Comparison of ENCODE assay signal across 8 cellular contexts in the genomic region with DNA sequence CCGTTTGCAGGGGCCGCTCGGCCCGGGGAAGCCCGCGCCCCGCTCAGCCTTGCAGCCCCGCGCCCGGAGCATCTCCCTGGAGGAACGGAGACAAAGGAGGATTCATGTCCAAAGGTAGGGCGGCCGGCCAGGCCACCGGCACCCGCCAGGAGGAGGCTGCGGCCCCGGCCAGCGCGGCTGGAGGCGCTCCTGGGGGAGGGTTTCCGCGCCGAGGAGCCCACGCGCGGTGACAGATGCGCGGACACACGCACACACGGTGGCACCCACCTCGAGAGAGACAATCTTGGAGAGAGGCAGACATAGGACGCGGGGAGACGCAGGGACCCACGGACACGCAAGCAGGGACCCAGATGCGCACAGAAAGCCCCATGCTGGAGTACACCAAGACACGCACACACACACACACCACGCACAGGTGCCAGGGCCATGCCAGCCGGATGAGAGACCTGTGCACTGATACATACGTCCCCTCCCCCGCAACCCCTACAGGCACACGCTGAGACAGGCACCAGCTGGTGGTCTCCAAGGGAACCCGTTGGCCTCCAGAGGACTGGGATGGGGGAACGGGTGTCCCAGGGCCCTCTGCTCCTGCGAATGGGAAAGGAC. TPM values are rescaled to one million over a fixed set of nuclear protein-coding genes. Genes with fewer than 3 reads are reported as not detected.
A peak's percentile ranks its signal among the peaks of the same experiment; 100 is the strongest.
DNase-seq lines count a peak whose midpoint lies in the region; TF ChIP-seq lines count a peak whose summit lies in the region.

No MANE protein-coding gene starts in this region.

- H4K20me1 ChIP-seq in mammary epithelial cell (ENCODE audit: insufficient read depth, low read length) = no peaks in the 10 kb centered on the region

- 14% methylated on average over 11 of the region's 46 CpGs for WGBS in mammary epithelial cell (ENCODE audit: low coverage, missing lambda C conversion rate)

- in situ Hi-C loops in mammary epithelial cell (cut with MboI; ENCODE audit: low sequenced_read_pairs in 2 of 2) = no loop called here

- no peak overlapping the region for H3K27ac ChIP-seq in mammary epithelial cell (ENCODE audit: insufficient read depth, low read depth, low read length)

- H3K9me3 ChIP-seq in mammary epithelial cell (replicated peaks; ENCODE audit: insufficient read depth, low read length) (no peaks in the 10 kb centered on the region), neuron (ENCODE audit: low read length) (no peaks in the 10 kb centered on the region)

- H3K4me3 ChIP-seq in LNCaP clone FGC (ENCODE audit: low read depth, low read length) = peak overlapping the region; percentile 66
- peak overlapping the region in 2 of 3 experiments; percentile 8 to 31 for H3K4me3 ChIP-seq in mammary epithelial cell (replicated peaks in 1 of 3; ENCODE audit: insufficient read depth in 1 of 3, low read depth in 2 of 3, low read length in 3 of 3)
- peak overlapping the region; percentile 78 for H3K4me3 ChIP-seq in neuron (ENCODE audit: low read length)

- no peaks in the 10 kb centered on the region for H3K79me2 ChIP-seq in mammary epithelial cell (ENCODE audit: insufficient read depth, low read length)

- intact Hi-C loops in mammary epithelial cell (cut with micrococcal nuclease) = no loop called here

- dilution Hi-C loops in mammary epithelial cell (cut with HindIII; ENCODE audit: low sequenced_read_pairs) = no loop called here

- no peak overlapping the region for H3K9ac ChIP-seq in mammary epithelial cell (ENCODE audit: insufficient read depth, low read length)

- H3K36me3 ChIP-seq in mammary epithelial cell (ENCODE audit: insufficient read depth, low read length) = no peaks in the 10 kb centered on the region
- H3K36me3 ChIP-seq in neuron (ENCODE audit: insufficient read depth, low read length) = peaks cover 15% of the 10 kb centered on the region

- peak overlapping the region; percentile 92 for H3K4me2 ChIP-seq in mammary epithelial cell (ENCODE audit: insufficient read depth, low read depth, low read length)

- CTCF ChIA-PET in mammary epithelial cell (lab: Charles Lee; ENCODE audit: low non-redundant PET) = no interaction called here

- H2AFZ ChIP-seq in mammary epithelial cell (ENCODE audit: low read depth, low read length) = peak overlapping the region; percentile 55
- no peak overlapping the region for H2AFZ ChIP-seq in neuron (ENCODE audit: low read depth, low read length)

- peaks cover 5% of the 10 kb centered on the region for H3K4me1 ChIP-seq in mammary epithelial cell (ENCODE audit: insufficient read depth, low read length)
- peaks cover 15% of the 10 kb centered on the region for H3K4me1 ChIP-seq in neuron (ENCODE audit: insufficient read depth, low read length)

- peak; percentile 66 for DNase-seq in D341Med (ENCODE audit: low spot score)
- DNase-seq in LNCaP clone FGC (ENCODE audit: low read depth) = no peak
- no peak for DNase-seq in mammary epithelial cell
- no peak for DNase-seq in stimulated activated CD4-positive, alpha-beta T cell treated with anti-CD3 and anti-CD28 coated beads, Interleukin-4, amount 100 ng/mL, for 4 hours
- no peak for DNase-seq in SW 1271 (lab: John Stamatoyannopoulos, UW)
- DNase-seq in epidermal melanocyte (ENCODE audit: insufficient read length, low spot score) = no peak
- DNase-seq in stimulated activated CD4-positive, alpha-beta T cell treated with anti-CD3 and anti-CD28 coated beads, Interleukin-12 subunit alpha, Interleukin-12 subunit beta, amount 100 ng/mL, for 4 hours = no peak

- BruUV-seq in mammary epithelial cell (replicated peaks; lab: Mats Ljungman, UMichigan) = no TSS peak

- H3K27me3 ChIP-seq in mammary epithelial cell (ENCODE audit: insufficient read depth, low read length) (peaks cover 9% of the 10 kb centered on the region), neuron (ENCODE audit: insufficient read depth, low read length) (no peaks in the 10 kb centered on the region)

- TF ChIP-seq CTCF in LNCaP clone FGC (IDR thresholded peaks at IDR 0.05; ENCODE audit: control insufficient read depth, extremely low read depth, insufficient read depth) (no peak), mammary epithelial cell (conservative IDR thresholded peaks at IDR 0.05 in 1 of 2, IDR thresholded peaks at IDR 0.05 in 1 of 2; ENCODE audit: extremely low read depth in 1 of 2, insufficient read depth in 1 of 2, low read depth in 1 of 2, low read length in 2 of 2) (no peak)

RNA-seq across cellular contexts. Expression of a gene that starts 7.8 kb away (rescaled TPM):
- 1 to 10 TPM in 1 of 2 donors, under 1 TPM in 1; 0.73 to 1.7 TPM for total RNA-seq in mammary epithelial cell
- polyA plus RNA-seq in mammary epithelial cell = 0.70 TPM
- not detected for polyA minus RNA-seq in mammary epithelial cell

RNA-seq across cellular contexts. Expression of a gene that starts 21.5 kb away (rescaled TPM):
- under 1 TPM; 0.19 to 0.33 TPM for total RNA-seq in mammary epithelial cell
- polyA plus RNA-seq in mammary epithelial cell = not detected
- not detected for polyA minus RNA-seq in mammary epithelial cell

RNA-seq across cellular contexts. Expression of a gene that starts 30.1 kb away (rescaled TPM):
- total RNA-seq in mammary epithelial cell = 10 to 100 TPM in 1 of 2 donors, under 1 TPM in 1; 0.50 to 20.0 TPM
- polyA plus RNA-seq in mammary epithelial cell = 38.2 TPM
- 24.8 TPM for polyA minus RNA-seq in mammary epithelial cell

RNA-seq across cellular contexts. Expression of a gene that starts 50.5 kb away (rescaled TPM):
- under 1 TPM; under 0.01 to 0.21 TPM for total RNA-seq in mammary epithelial cell
- 0.07 TPM for polyA plus RNA-seq in mammary epithelial cell
- not detected for polyA minus RNA-seq in mammary epithelial cell

Comparison
In these comparisons a context has a peak if more than half of its experiments do, and no peak if none do; other contexts are left out.
1. H3K4me3 ChIP-seq: peak in every context shown above with its lines; median percentile 78 in neuron; 66 in LNCaP clone FGC; 20 in mammary epithelial cell.